8 cellular contexts compared by ENCODE assay signal in the genomic region with DNA sequence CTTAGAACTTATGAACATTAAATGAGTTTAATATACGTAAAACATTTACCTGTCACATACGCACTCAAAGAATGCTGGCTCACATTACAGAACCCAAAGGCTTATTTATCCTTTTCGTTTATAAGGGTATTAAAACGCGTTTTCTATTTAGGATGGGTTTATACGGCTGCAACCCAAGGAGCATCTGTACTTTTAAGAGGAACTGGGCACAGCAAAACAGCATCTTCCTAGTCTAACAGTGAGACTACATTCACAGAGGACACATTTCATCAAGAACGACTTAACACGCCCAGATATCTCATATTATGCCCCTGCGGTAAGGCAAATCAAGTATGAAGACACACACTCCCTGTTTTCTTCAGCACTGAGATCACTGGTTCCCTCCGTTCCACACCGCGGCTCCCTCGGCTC. TPM values are rescaled to one million over a fixed set of nuclear protein-coding genes. Genes with fewer than 3 reads are reported as not detected.
DNase-seq lines count a peak whose midpoint lies in the region; ATAC-seq and TF ChIP-seq lines count a peak whose summit lies in the region.

No MANE protein-coding gene starts in this region.

- no peak for DNase-seq in AG09309 (ENCODE audit: low read depth)
- no peak for DNase-seq in activated naive CD4-positive, alpha-beta T cell treated with anti-CD3 and anti-CD28 coated beads, Interleukin-2, amount 50 U/mL, for 72 hours (ENCODE audit: low spot score in 2 of 2)
- DNase-seq in kidney epithelial cell (ENCODE audit: low read depth) = peak; percentile 14
- no peak for DNase-seq in COR-L47 (lab: John Stamatoyannopoulos, UW)

- no peaks in the 10 kb centered on the region for H3K27me3 ChIP-seq in kidney epithelial cell (ENCODE audit: control insufficient read depth, insufficient read depth, low read length)
- no peaks in the 10 kb centered on the region for H3K27me3 ChIP-seq in thymus (ENCODE audit: control insufficient read depth, insufficient read depth)

- H3K36me3 Mint-ChIP-seq in activated naive CD4-positive, alpha-beta T cell treated with anti-CD3 and anti-CD28 coated beads, Interleukin-2, amount 50 U/mL, for 72 hours = peaks cover 19 to 23% of the 10 kb centered on the region in 2 donors

- TF ChIP-seq CTCF in AG09309 (IDR thresholded peaks at IDR 0.05; ENCODE audit: control insufficient read depth, insufficient read depth, low read depth, low read length, missing control alignments) (no peak), kidney epithelial cell (IDR thresholded peaks at IDR 0.05; ENCODE audit: insufficient read depth, low read length, poor library complexity, severe bottlenecking) (no peak)

- H3K4me1 ChIP-seq in thymus (ENCODE audit: control insufficient read depth, insufficient read depth, low read length) = peaks cover 2% of the 10 kb centered on the region

- H3K27ac ChIP-seq in thymus (ENCODE audit: low read depth) = peak overlapping the region; percentile 95

- 14% methylated on average over 13 of the region's 13 CpGs for WGBS in thymus

- peak overlapping the region; percentile 97 to 99 for H3K27ac Mint-ChIP-seq in activated naive CD4-positive, alpha-beta T cell treated with anti-CD3 and anti-CD28 coated beads, Interleukin-2, amount 50 U/mL, for 72 hours

- ATAC-seq in GM19025 (IDR thresholded peaks at IDR 0.05; ENCODE audit: low read depth, unreplicated experiment) (peak; percentile 24), HG03342 (IDR thresholded peaks at IDR 0.05; ENCODE audit: unreplicated experiment) (peak; percentile 35), GM19397 (IDR thresholded peaks at IDR 0.05; ENCODE audit: unreplicated experiment) (no peak)
- ATAC-seq in activated naive CD4-positive, alpha-beta T cell treated with anti-CD3 and anti-CD28 coated beads, Interleukin-2, amount 50 U/mL, for 72 hours = peak in 1 of 2 donors; percentile 59

- no peaks in the 10 kb centered on the region for H3K9me3 ChIP-seq in thymus (ENCODE audit: control insufficient read depth)

- H3K9me3 Mint-ChIP-seq in activated naive CD4-positive, alpha-beta T cell treated with anti-CD3 and anti-CD28 coated beads, Interleukin-2, amount 50 U/mL, for 72 hours = no peaks in the 10 kb centered on the region

- H3K4me3 ChIP-seq in AG09309 (ENCODE audit: control insufficient read depth, low read depth, low read length) (peak overlapping the region; percentile 61), kidney epithelial cell (ENCODE audit: low read depth, low read length) (peak overlapping the region; percentile 95), thymus (ENCODE audit: low read length) (peak overlapping the region; percentile 92)

- H3K36me3 ChIP-seq in kidney epithelial cell (ENCODE audit: control insufficient read depth, insufficient read depth, low read length) (no peaks in the 10 kb centered on the region), thymus (ENCODE audit: control insufficient read depth, insufficient read depth) (no peaks in the 10 kb centered on the region)

RNA-seq across cellular contexts. Expression of gene DMTF1, which starts 0.5 kb away (rescaled TPM):
- 100 to 1,000 TPM in 1 of 2 donors, 10 to 100 TPM in 1; 85.1 to 106 TPM for total RNA-seq in activated naive CD4-positive, alpha-beta T cell treated with anti-CD3 and anti-CD28 coated beads, Interleukin-2, amount 50 U/mL, for 72 hours
- total RNA-seq in kidney epithelial cell = 37.3 and 40.4 TPM in 2 replicates
- polyA plus RNA-seq in thymus = 71.3 TPM
